8 cellular contexts compared by ENCODE assay signal in genomic region chr17:6853764-6854442, GRCh38. TPM values are rescaled to one million over a fixed set of nuclear protein-coding genes. Genes with fewer than 3 reads are reported as not detected.
DNase-seq lines count a peak whose midpoint lies in the region; TF ChIP-seq lines count a peak whose summit lies in the region.

No MANE protein-coding gene starts in this region.

- H3K4me3 ChIP-seq in testis: peak overlapping the region; percentile 18 to 36

- peak; percentile 27 for DNase-seq in activated naive CD4-positive, alpha-beta T cell treated with Interleukin-2 at 50 U/mL for 16 hours
- no peak for DNase-seq in activated naive CD4-positive, alpha-beta T cell (lab: John Stamatoyannopoulos, UW)
- DNase-seq in activated T-cell treated with anti-CD3 and anti-CD28 coated beads for 48 hours (ENCODE audit: low read depth) (peak; percentile 14), islet precursor cell (peak; percentile 87), testis (peak; percentile 58), NCI-H526 treated with DMSO at 0.1 percent for 48 hours (lab: John Stamatoyannopoulos, UW) (no peak), AML-193 (lab: John Stamatoyannopoulos, UW) (no peak)
- no peak for DNase-seq in activated CD4-positive, CD25-positive, alpha-beta regulatory T cell treated with anti-CD3 and anti-CD28 coated beads, Interleukin-2, amount 50 U/mL, for 72 hours

- 13 to 15% methylated on average over 19 of the region's 19 CpGs for WGBS in testis, 2 donors

- TF ChIP-seq CTCF in testis (IDR thresholded peaks at IDR 0.05): peak in 2 of 3 experiments; percentile 14 to 24

- no peaks in the 10 kb centered on the region for H3K4me1 ChIP-seq in testis

- intact Hi-C loops in testis (cut with DNase I; ENCODE audit: low total_unique reads): no loop called here

- no peaks in the 10 kb centered on the region for H3K9me3 ChIP-seq in testis

- no peaks in the 10 kb centered on the region for H3K36me3 ChIP-seq in testis (ENCODE audit: low read depth, missing control alignments)

- H3K27ac ChIP-seq in testis: no peak overlapping the region

- TF ChIP-seq POLR2A in testis (IDR thresholded peaks at IDR 0.05): no peak

- no peaks in the 10 kb centered on the region for H3K27me3 ChIP-seq in testis

RNA-seq across cellular contexts. Expression of gene TEKT1, which starts 22.4 kb away (rescaled TPM):
- total RNA-seq in testis: 10 to 100 TPM in 1 of 2 donors, 1 to 10 TPM in 1; 7.0 to 15.6 TPM
- 61.3 TPM for polyA plus RNA-seq in testis (ENCODE audit: insufficient read depth, low read depth, low replicate concordance)

Comparison
In these comparisons a context has a peak if more than half of its experiments do, and no peak if none do; other contexts are left out.
1. DNase-seq: peak in activated naive CD4-positive, alpha-beta T cell treated with Interleukin-2 at 50 U/mL for 16 hours (single experiment), activated T-cell treated with anti-CD3 and anti-CD28 coated beads for 48 hours (single experiment), islet precursor cell (single experiment) and testis (single experiment); none in activated naive CD4-positive, alpha-beta T cell (0 of 4), NCI-H526 treated with DMSO at 0.1 percent for 48 hours (single experiment), AML-193 (0 of 2) and activated CD4-positive, CD25-positive, alpha-beta regulatory T cell treated with anti-CD3 and anti-CD28 coated beads, Interleukin-2, amount 50 U/mL, for 72 hours (single experiment).